1 cellular context compared by ENCODE assay signal in genomic region chr6:56292505-56293181, GRCh38.
TF ChIP-seq lines count a peak whose summit lies in the region.

No MANE protein-coding gene starts in this region.

TF ChIP-seq in IMR-90, 13 proteins besides CTCF, POLR2A, EP300 and RAD21 (continued from another document):
- no peak for TF ChIP-seq RFX5 (IDR thresholded peaks at IDR 0.05; ENCODE audit: low read depth, low read length)
- TF ChIP-seq USF2 (IDR thresholded peaks at IDR 0.05; ENCODE audit: low read depth, low read length) = no peak
